Comparison of ENCODE assay signal across 20 cellular contexts in genomic region chr4:113405874-113406722, GRCh38.
DNase-seq lines count a peak whose midpoint lies in the region; ATAC-seq, FAIRE-seq and TF ChIP-seq lines count a peak whose summit lies in the region.
"Had no signal": no experiment of that assay in that cellular context is flagged by ENCODE, and none has a peak within 500 bp of the region (broad histone marks: within the 10 kb centered on the region; RNA-seq: fewer than 3 reads in every experiment).

No MANE protein-coding gene starts in this region.

- TF ChIP-seq RAD21 in H1 (IDR thresholded peaks at IDR 0.05 in 1 of 2, conservative IDR thresholded peaks at IDR 0.05 in 1 of 2; ENCODE audit: low read depth in 2 of 2, low read length in 2 of 2): no peak

- H3K23me2 ChIP-seq in H1 (ENCODE audit: low read depth, low read length): no peaks in the 10 kb centered on the region

- in situ Hi-C loops in mammary epithelial cell (cut with MboI; ENCODE audit: low sequenced_read_pairs in 2 of 2): loop anchor here in 1 of 2 donors (10.0 kb wide), 1 partner anchor 979 kb away; no protein-coding TSS in a partner anchor

- H2BK20ac ChIP-seq in H1 (ENCODE audit: low read length): no peak overlapping the region

- peak overlapping the region; percentile 61 for H2AFZ ChIP-seq in mammary epithelial cell (ENCODE audit: low read depth, low read length)
- peak overlapping the region; percentile 86; the same call in 1 of the 2 replicates for H2AFZ ChIP-seq in H1 (ENCODE audit: low read length)

- H3K27ac Mint-ChIP-seq in activated T-helper 17 cell treated with anti-CD3 and anti-CD28 coated beads, Interleukin-2, amount 50 U/mL, for 72 hours: no peak overlapping the region
- H3K27ac Mint-ChIP-seq: CD8-positive, alpha-beta T cell had no signal

- H4K91ac ChIP-seq in H1 (replicated peaks; ENCODE audit: insufficient read length, low read length): no peak overlapping the region

- no peak overlapping the region for H2BK15ac ChIP-seq in H1 (ENCODE audit: low read length)

- no peak overlapping the region for H3K4ac ChIP-seq in H1 (replicated peaks; ENCODE audit: insufficient read length, low read depth, low read length)

- intact Hi-C loops in mammary epithelial cell (cut with micrococcal nuclease) (no loop called here), breast epithelium (cut with DNase I; ENCODE audit: low total_unique reads) (no loop called here), left cardiac atrium (cut with DNase I) (loop anchor here in 1 of 2 donors (10.0 kb wide), 1 partner anchor 669 kb away; no protein-coding TSS in a partner anchor)

- no peak overlapping the region for H3K4me3 Mint-ChIP-seq in activated T-helper 17 cell treated with anti-CD3 and anti-CD28 coated beads, Interleukin-2, amount 50 U/mL, for 72 hours
- H3K4me3 Mint-ChIP-seq: CD8-positive, alpha-beta T cell had no signal

- H3K4me1 ChIP-seq in mammary epithelial cell (ENCODE audit: insufficient read depth, low read length) (peaks cover 4% of the 10 kb centered on the region), breast epithelium (no peaks in the 10 kb centered on the region), H1 (replicated peaks in 1 of 4; ENCODE audit: control insufficient read depth in 3 of 4, insufficient read depth in 4 of 4, low read length in 3 of 4) (peaks cover 0 to 4% (median 0%) of the 10 kb centered on the region in 4 experiments; a peak in 1 of 7 replicates), lung (ENCODE audit: control insufficient read depth in 2 of 2, insufficient read depth in 2 of 2, low read length in 2 of 2) (peaks cover 0 to 2% of the 10 kb centered on the region in 2 donors)
- no peaks in the 10 kb centered on the region for H3K4me1 ChIP-seq in effector memory CD4-positive, alpha-beta T cell (ENCODE audit: control insufficient read depth, insufficient read depth, low read length, poor library complexity, severe bottlenecking)
- H3K4me1 ChIP-seq: Peyer's patch had no signal

- no TSS peak for BruUV-seq in mammary epithelial cell (replicated peaks; lab: Mats Ljungman, UMichigan)

- no peak for TF ChIP-seq CTCF in mammary epithelial cell (conservative IDR thresholded peaks at IDR 0.05 in 1 of 2, IDR thresholded peaks at IDR 0.05 in 1 of 2; ENCODE audit: extremely low read depth in 1 of 2, insufficient read depth in 1 of 2, low read depth in 1 of 2, low read length in 2 of 2)
- no peak for TF ChIP-seq CTCF in breast epithelium (IDR thresholded peaks at IDR 0.05)
- TF ChIP-seq CTCF in H1 (IDR thresholded peaks at IDR 0.05; ENCODE audit: control extremely low read depth in 1 of 3, insufficient read depth in 1 of 3, low read depth in 1 of 3, low read length in 3 of 3): no peak
- no peak for TF ChIP-seq CTCF in lung (IDR thresholded peaks at IDR 0.05; ENCODE audit: control extremely low read depth, extremely low read depth)

- TF ChIP-seq POLR2A in breast epithelium (IDR thresholded peaks at IDR 0.05) (no peak), H1 (IDR thresholded peaks at IDR 0.05; ENCODE audit: control extremely low read depth in 1 of 2, low read depth in 2 of 2, low read length in 2 of 2) (no peak)

- H3K4me3 ChIP-seq in mammary epithelial cell (replicated peaks in 1 of 3; ENCODE audit: insufficient read depth in 1 of 3, low read depth in 2 of 3, low read length in 3 of 3): no peak overlapping the region
- peak overlapping the region in 1 of 3 donors; percentile 10 for H3K4me3 ChIP-seq in breast epithelium
- no peak overlapping the region for H3K4me3 ChIP-seq in H1 (ENCODE audit: extremely low read depth in 1 of 4, insufficient read depth in 2 of 4, low read depth in 3 of 4, low read length in 4 of 4)
- no peak overlapping the region for H3K4me3 ChIP-seq in lung
- no peak overlapping the region for H3K4me3 ChIP-seq in effector memory CD4-positive, alpha-beta T cell (ENCODE audit: insufficient read depth, low read depth, low read length, poor library complexity, severe bottlenecking)
- H3K4me3 ChIP-seq: Peyer's patch, SK-N-MC had no signal

- no peak overlapping the region for H2BK5ac ChIP-seq in H1 (ENCODE audit: low read depth, low read length)

- H3K36me3 Mint-ChIP-seq in activated T-helper 17 cell treated with anti-CD3 and anti-CD28 coated beads, Interleukin-2, amount 50 U/mL, for 72 hours (ENCODE audit: low read depth): no peaks in the 10 kb centered on the region
- H3K36me3 Mint-ChIP-seq: CD8-positive, alpha-beta T cell had no signal

- DNase-seq in mammary epithelial cell (no peak), breast epithelium (ENCODE audit: low spot score in 2 of 2) (no peak), H1 (ENCODE audit: low read depth in 1 of 2, low spot score in 2 of 2) (no peak), lung (ENCODE audit: low spot score) (no peak), left cardiac atrium (no peak)
- no peak for DNase-seq in effector memory CD4-positive, alpha-beta T cell
- DNase-seq: Caco-2; CD8-positive, alpha-beta T cell; GOT3; Karpas-422; NCI-H1417 treated with DMSO at 0.1 percent for 48 hours; NCI-H187 treated with DMSO at 0.1 percent for 48 hours; NCI-H446 treated with DMSO at 0.1 percent for 48 hours; NCI-H526; Peyer's patch; SIG-M5 had no signal

- H3K9me3 Mint-ChIP-seq in activated T-helper 17 cell treated with anti-CD3 and anti-CD28 coated beads, Interleukin-2, amount 50 U/mL, for 72 hours: no peaks in the 10 kb centered on the region
- H3K9me3 Mint-ChIP-seq: CD8-positive, alpha-beta T cell had no signal

- CTCF ChIA-PET in mammary epithelial cell (lab: Charles Lee; ENCODE audit: low non-redundant PET) (no interaction called here), H1 (lab: Charles Lee; ENCODE audit: partially characterized antibody) (interaction anchor here (0.9 to 2.0 kb wide), 2 partner anchors 11 to 319 kb away, joined by 3 to 6 read pairs; no protein-coding TSS in a partner anchor)

- no peak overlapping the region for H3K14ac ChIP-seq in H1 (ENCODE audit: insufficient read length)

- H3K79me2 ChIP-seq in mammary epithelial cell (ENCODE audit: insufficient read depth, low read length): no peaks in the 10 kb centered on the region
- H3K79me2 ChIP-seq in H1 (ENCODE audit: control insufficient read depth in 1 of 2, insufficient read depth in 2 of 2, low read length in 2 of 2): no peaks in the 10 kb centered on the region

- no peak overlapping the region for H2BK12ac ChIP-seq in H1 (ENCODE audit: low read depth, low read length)

- POLR2A ChIA-PET in H1 (lab: Charles Lee; ENCODE audit: partially characterized antibody): no interaction called here

- no peak overlapping the region for H4K5ac ChIP-seq in H1 (ENCODE audit: insufficient read length, low read depth, low read length)

- H4K20me1 ChIP-seq in mammary epithelial cell (ENCODE audit: insufficient read depth, low read length): no peaks in the 10 kb centered on the region
- no peaks in the 10 kb centered on the region for H4K20me1 ChIP-seq in H1 (replicated peaks in 1 of 2; ENCODE audit: control insufficient read depth in 1 of 2, insufficient read depth in 2 of 2, low read length in 2 of 2)

- H3K36me3 ChIP-seq in mammary epithelial cell (ENCODE audit: insufficient read depth, low read length) (no peaks in the 10 kb centered on the region), breast epithelium (no peaks in the 10 kb centered on the region), H1 (ENCODE audit: control insufficient read depth in 2 of 4, insufficient read depth in 4 of 4, low read length in 3 of 4) (no peaks in the 10 kb centered on the region), lung (ENCODE audit: control insufficient read depth in 2 of 2, insufficient read depth in 2 of 2, low read length in 2 of 2) (no peaks in the 10 kb centered on the region)
- H3K36me3 ChIP-seq in effector memory CD4-positive, alpha-beta T cell (ENCODE audit: control insufficient read depth, insufficient read depth, low read length): no peaks in the 10 kb centered on the region
- H3K36me3 ChIP-seq: Peyer's patch had no signal

- H3K9ac ChIP-seq in mammary epithelial cell (ENCODE audit: insufficient read depth, low read length) (no peak overlapping the region), H1 (replicated peaks in 1 of 4; ENCODE audit: extremely low read depth in 1 of 4, low read depth in 3 of 4, low read length in 3 of 4) (no peak overlapping the region)

- no peaks in the 10 kb centered on the region for H3K79me1 ChIP-seq in H1 (ENCODE audit: low read depth, low read length)

- H3K4me2 ChIP-seq in mammary epithelial cell (ENCODE audit: insufficient read depth, low read depth, low read length): no peak overlapping the region
- H3K4me2 ChIP-seq in H1 (ENCODE audit: insufficient read depth in 1 of 2, low read depth in 2 of 2, low read length in 2 of 2): no peak overlapping the region

- H3K23ac ChIP-seq in H1 (ENCODE audit: insufficient read length): no peak overlapping the region

- H3K27me3 Mint-ChIP-seq in activated T-helper 17 cell treated with anti-CD3 and anti-CD28 coated beads, Interleukin-2, amount 50 U/mL, for 72 hours: no peaks in the 10 kb centered on the region

- no peaks in the 10 kb centered on the region for H3K9me3 ChIP-seq in mammary epithelial cell (replicated peaks; ENCODE audit: insufficient read depth, low read length)
- no peaks in the 10 kb centered on the region for H3K9me3 ChIP-seq in breast epithelium
- H3K9me3 ChIP-seq in H1 (ENCODE audit: insufficient read depth in 2 of 2, low read depth in 1 of 2, low read length in 1 of 2): no peaks in the 10 kb centered on the region
- H3K9me3 ChIP-seq in lung (ENCODE audit: control insufficient read depth in 2 of 2, insufficient read depth in 1 of 2, low read length in 1 of 2): no peaks in the 10 kb centered on the region
- H3K9me3 ChIP-seq in effector memory CD4-positive, alpha-beta T cell (ENCODE audit: control insufficient read depth, low read length): no peaks in the 10 kb centered on the region
- H3K9me3 ChIP-seq: Caco-2, Peyer's patch had no signal

- H2AK5ac ChIP-seq in H1 (ENCODE audit: low read depth, low read length): no peak overlapping the region

- no peak overlapping the region for H3K56ac ChIP-seq in H1 (replicated peaks; ENCODE audit: insufficient read length, low read depth, low read length)

- H2BK120ac ChIP-seq in H1 (replicated peaks; ENCODE audit: low read depth, low read length): no peak overlapping the region

- H3K27ac ChIP-seq in mammary epithelial cell (ENCODE audit: insufficient read depth, low read depth, low read length) (no peak overlapping the region), breast epithelium (no peak overlapping the region), H1 (ENCODE audit: low read depth, low read length) (no peak overlapping the region), lung (ENCODE audit: low read depth in 1 of 2, low read length in 1 of 2) (no peak overlapping the region)
- no peak overlapping the region for H3K27ac ChIP-seq in effector memory CD4-positive, alpha-beta T cell (ENCODE audit: insufficient read depth, low read length, poor library complexity, severe bottlenecking)
- H3K27ac ChIP-seq: Peyer's patch, SK-N-MC had no signal

- TF ChIP-seq EP300 in H1 (IDR thresholded peaks at IDR 0.05; ENCODE audit: borderline replicate concordance in 1 of 2, low read depth in 2 of 2, low read length in 2 of 2): no peak

- 92% methylated on average over 7 of the region's 7 CpGs for WGBS in mammary epithelial cell (ENCODE audit: low coverage, missing lambda C conversion rate)
- WGBS in H1 (ENCODE audit: extremely low coverage in 1 of 2, insufficient coverage in 1 of 2, insufficient read length in 1 of 2, insufficient replicate concordance in 2 of 2, low coverage in 1 of 2, low lambda C conversion rate in 2 of 2, missing lambda C conversion rate in 1 of 2), 2 experiments: 89% methylated on average over 7 of the region's 7 CpGs; no CpG with 5 or more reads in 1 of the 2 experiments
- WGBS in lung, 2 donors: 82 to 92% methylated on average over 7 of the region's 7 CpGs

- no peak overlapping the region for H3K18ac ChIP-seq in H1 (ENCODE audit: extremely low read depth, low read length)

- H4K8ac ChIP-seq in H1 (ENCODE audit: extremely low read depth, insufficient read depth, low read length): no peak overlapping the region

- H3K4me1 Mint-ChIP-seq in activated T-helper 17 cell treated with anti-CD3 and anti-CD28 coated beads, Interleukin-2, amount 50 U/mL, for 72 hours: no peaks in the 10 kb centered on the region

- dilution Hi-C loops in mammary epithelial cell (cut with HindIII; ENCODE audit: low sequenced_read_pairs): no loop called here

- no peaks in the 10 kb centered on the region for H3K27me3 ChIP-seq in mammary epithelial cell (ENCODE audit: insufficient read depth, low read length)
- no peaks in the 10 kb centered on the region for H3K27me3 ChIP-seq in breast epithelium
- no peaks in the 10 kb centered on the region for H3K27me3 ChIP-seq in H1 (replicated peaks in 1 of 4; ENCODE audit: control insufficient read depth in 3 of 4, extremely low read depth in 1 of 4, insufficient read depth in 3 of 4, low read length in 3 of 4)
- H3K27me3 ChIP-seq in lung (ENCODE audit: control insufficient read depth, insufficient read depth): no peaks in the 10 kb centered on the region
- H3K27me3 ChIP-seq in effector memory CD4-positive, alpha-beta T cell (replicated peaks; ENCODE audit: control insufficient read depth, insufficient read depth, low read length, poor library complexity, severe bottlenecking): no peaks in the 10 kb centered on the region
- H3K27me3 ChIP-seq: Peyer's patch had no signal

- ATAC-seq in lung (ENCODE audit: insufficient read depth, low FRiP score): peak; percentile 4
- no peak for ATAC-seq in left cardiac atrium
- ATAC-seq in activated T-helper 17 cell treated with anti-CD3 and anti-CD28 coated beads, Interleukin-2, amount 50 U/mL, for 72 hours (replicated peaks): no peak
- ATAC-seq: CD8-positive, alpha-beta T cell; HCT116 had no signal

- no peak for FAIRE-seq in H1 (lab: Jason Lieb, UNC)
- FAIRE-seq: G401.6 had no signal
